In genomic region chr5:91906027-91906426, GRCh38 we compare ENCODE assay signal across 6 cellular contexts.
"Had no signal": no experiment of that assay in that cellular context is flagged by ENCODE, and none has a peak within 500 bp of the region (broad histone marks: within the 10 kb centered on the region; RNA-seq: fewer than 3 reads in every experiment).

No MANE protein-coding gene starts in this region.

- H3K9ac ChIP-seq: KMS-11 had no signal

- H3K36me3 Mint-ChIP-seq: IgD-negative memory B cell had no signal

- H3K27me3 Mint-ChIP-seq: IgD-negative memory B cell had no signal

- H3K4me1 Mint-ChIP-seq: IgD-negative memory B cell had no signal

- DNase-seq: H9, HCEC 1CT, KBM-7 had no signal

- H3K27ac Mint-ChIP-seq: GM23338, IgD-negative memory B cell had no signal

- H3K4me3 ChIP-seq: GM23338 had no signal

- H3K9me3 Mint-ChIP-seq: GM23338, H9 had no signal

- H3K4me3 Mint-ChIP-seq: GM23338, H9, IgD-negative memory B cell had no signal

- H3K4me2 ChIP-seq: GM23338, KMS-11 had no signal

- ATAC-seq: GM23338 had no signal

- H2AFZ ChIP-seq: GM23338 had no signal

- H3K27ac ChIP-seq: KMS-11 had no signal
